26 cellular contexts compared by ENCODE assay signal in genomic region chr1:169128565-169128964, GRCh38. TPM values are rescaled to one million over a fixed set of nuclear protein-coding genes. Genes with fewer than 3 reads are reported as not detected.
DNase-seq lines count a peak whose midpoint lies in the region; ATAC-seq and TF ChIP-seq lines count a peak whose summit lies in the region.
"Had no signal": no experiment of that assay in that cellular context is flagged by ENCODE, and none has a peak within 500 bp of the region (broad histone marks: within the 10 kb centered on the region; RNA-seq: fewer than 3 reads in every experiment).

No MANE protein-coding gene starts in this region.

- ATAC-seq in activated T-cell treated with anti-CD3 and anti-CD28 coated beads, Interleukin-2, amount 50 U/mL, for 72 hours (replicated peaks in 1 of 2): peak; percentile 95 to 97
- ATAC-seq in T-helper 17 cell (no peak), gastroesophageal sphincter (no peak), HG02759 (IDR thresholded peaks at IDR 0.05; ENCODE audit: unreplicated experiment) (no peak)
- peak; percentile 39 for ATAC-seq in stimulated activated memory B cell treated with anti-CD40 and anti-IgM and Interleukin-4, amounts not matched to agents 10 μg/mL and 1 μg/mL and 100 μg/mL, for 72 hours
- ATAC-seq: left colon; natural killer cell treated with Interleukin-12 subunit alpha and Interleukin-12 subunit beta and Interleukin-15 and Interleukin-18, amount 100 ng/mL, for 72 hours had no signal

- DNase-seq in activated T-cell treated with anti-CD3 and anti-CD28 coated beads, Interleukin-2, amount 50 U/mL, for 72 hours: no peak
- DNase-seq in activated T-cell treated with anti-CD3 and anti-CD28 coated beads, Interleukin-2, amount 50 U/mL, for 48 hours: no peak
- DNase-seq in T-helper 17 cell (no peak), anterior cingulate cortex (lab: John Stamatoyannopoulos, UW) (no peak), LoVo (ENCODE audit: low spot score) (no peak)
- DNase-seq: ACHN; activated CD4-positive, alpha-beta T cell treated with anti-CD3 and anti-CD28 coated beads for 48 hours; CD4-positive, alpha-beta memory T cell; H7; hippocampal formation; left colon; mammary epithelial cell; NCI-H1092; NCI-H187 treated with DMSO at 0.1 percent for 48 hours; NCI-H2171; occipital lobe; SIG-M5; small intestine; stimulated activated CD4-positive, alpha-beta T cell treated with anti-CD3 and anti-CD28 coated beads, Interleukin-1b, Interleukin-23, amount 100 ng/mL, for 48 hours; T-helper 9 cell had no signal

- H3K27me3 ChIP-seq in gastroesophageal sphincter: no peaks in the 10 kb centered on the region
- H3K27me3 ChIP-seq: tibial nerve had no signal

- TF ChIP-seq CTCF in gastroesophageal sphincter (IDR thresholded peaks at IDR 0.05): no peak

- no peak for TF ChIP-seq EP300 in gastroesophageal sphincter (IDR thresholded peaks at IDR 0.05)

- peaks cover 0 to 5% of the 10 kb centered on the region in 2 donors for H3K36me3 Mint-ChIP-seq in activated T-cell treated with anti-CD3 and anti-CD28 coated beads, Interleukin-2, amount 50 U/mL, for 72 hours (ENCODE audit: insufficient read depth in 2 of 2)
- peaks cover 4% of the 10 kb centered on the region for H3K36me3 Mint-ChIP-seq in T-helper 17 cell (ENCODE audit: low read depth)
- peaks cover 15% of the 10 kb centered on the region for H3K36me3 Mint-ChIP-seq in stimulated activated memory B cell treated with anti-CD40 and anti-IgM and Interleukin-4, amounts not matched to agents 10 μg/mL and 1 μg/mL and 100 μg/mL, for 72 hours
- H3K36me3 Mint-ChIP-seq: natural killer cell treated with Interleukin-12 subunit alpha and Interleukin-12 subunit beta and Interleukin-15 and Interleukin-18, amount 100 ng/mL, for 72 hours had no signal

- no peak overlapping the region for H3K4me3 ChIP-seq in gastroesophageal sphincter
- H3K4me3 ChIP-seq: tibial nerve had no signal

- H3K9me3 ChIP-seq in T-helper 17 cell (ENCODE audit: control insufficient read depth, low read length, poor library complexity, severe bottlenecking): no peaks in the 10 kb centered on the region
- no peaks in the 10 kb centered on the region for H3K9me3 ChIP-seq in gastroesophageal sphincter
- H3K9me3 ChIP-seq: tibial nerve had no signal

- H3K27ac ChIP-seq in gastroesophageal sphincter: peak overlapping the region in 3 of 4 donors; percentile 36 to 58 (median 49)
- H3K27ac ChIP-seq: tibial nerve had no signal

- H3K4me1 Mint-ChIP-seq in activated T-cell treated with anti-CD3 and anti-CD28 coated beads, Interleukin-2, amount 50 U/mL, for 72 hours (ENCODE audit: low read depth): peaks cover 19% of the 10 kb centered on the region
- H3K4me1 Mint-ChIP-seq in T-helper 17 cell: no peaks in the 10 kb centered on the region
- H3K4me1 Mint-ChIP-seq in stimulated activated memory B cell treated with anti-CD40 and anti-IgM and Interleukin-4, amounts not matched to agents 10 μg/mL and 1 μg/mL and 100 μg/mL, for 72 hours: no peaks in the 10 kb centered on the region
- H3K4me1 Mint-ChIP-seq: B cell had no signal

- WGBS in gastroesophageal sphincter (ENCODE audit: low coverage in 1 of 2), 2 donors: 78 to 82% methylated on average over 2 of the region's 2 CpGs

- H3K9me3 Mint-ChIP-seq in activated T-cell treated with anti-CD3 and anti-CD28 coated beads, Interleukin-2, amount 50 U/mL, for 72 hours: no peaks in the 10 kb centered on the region
- H3K9me3 Mint-ChIP-seq in stimulated activated memory B cell treated with anti-CD40 and anti-IgM and Interleukin-4, amounts not matched to agents 10 μg/mL and 1 μg/mL and 100 μg/mL, for 72 hours: no peaks in the 10 kb centered on the region
- H3K9me3 Mint-ChIP-seq: CD4-positive, alpha-beta memory T cell; natural killer cell treated with Interleukin-12 subunit alpha and Interleukin-12 subunit beta and Interleukin-15 and Interleukin-18, amount 100 ng/mL, for 72 hours had no signal

- peaks cover 0 to 69% (median 11%) of the 10 kb centered on the region in 3 donors for H3K4me1 ChIP-seq in gastroesophageal sphincter
- H3K4me1 ChIP-seq: tibial nerve had no signal

- H3K27ac Mint-ChIP-seq in activated T-cell treated with anti-CD3 and anti-CD28 coated beads, Interleukin-2, amount 50 U/mL, for 72 hours: no peak overlapping the region
- peak overlapping the region; percentile 65 for H3K27ac Mint-ChIP-seq in T-helper 17 cell
- no peak overlapping the region for H3K27ac Mint-ChIP-seq in stimulated activated memory B cell treated with anti-CD40 and anti-IgM and Interleukin-4, amounts not matched to agents 10 μg/mL and 1 μg/mL and 100 μg/mL, for 72 hours
- H3K27ac Mint-ChIP-seq: B cell; CD4-positive, alpha-beta memory T cell; natural killer cell treated with Interleukin-12 subunit alpha and Interleukin-12 subunit beta and Interleukin-15 and Interleukin-18, amount 100 ng/mL, for 72 hours had no signal

- H3K4me3 Mint-ChIP-seq in activated T-cell treated with anti-CD3 and anti-CD28 coated beads, Interleukin-2, amount 50 U/mL, for 72 hours: no peak overlapping the region
- H3K4me3 Mint-ChIP-seq in T-helper 17 cell: no peak overlapping the region
- no peak overlapping the region for H3K4me3 Mint-ChIP-seq in stimulated activated memory B cell treated with anti-CD40 and anti-IgM and Interleukin-4, amounts not matched to agents 10 μg/mL and 1 μg/mL and 100 μg/mL, for 72 hours
- H3K4me3 Mint-ChIP-seq: B cell; CD4-positive, alpha-beta memory T cell; natural killer cell treated with Interleukin-12 subunit alpha and Interleukin-12 subunit beta and Interleukin-15 and Interleukin-18, amount 100 ng/mL, for 72 hours had no signal

- TF ChIP-seq POLR2A in gastroesophageal sphincter (IDR thresholded peaks at IDR 0.05): no peak

- peaks cover 0 to 48% of the 10 kb centered on the region in 2 donors for H3K36me3 ChIP-seq in gastroesophageal sphincter

- H3K27me3 Mint-ChIP-seq in activated T-cell treated with anti-CD3 and anti-CD28 coated beads, Interleukin-2, amount 50 U/mL, for 72 hours (ENCODE audit: low read depth): no peaks in the 10 kb centered on the region
- H3K27me3 Mint-ChIP-seq in T-helper 17 cell: no peaks in the 10 kb centered on the region
- no peaks in the 10 kb centered on the region for H3K27me3 Mint-ChIP-seq in stimulated activated memory B cell treated with anti-CD40 and anti-IgM and Interleukin-4, amounts not matched to agents 10 μg/mL and 1 μg/mL and 100 μg/mL, for 72 hours
- H3K27me3 Mint-ChIP-seq: CD4-positive, alpha-beta memory T cell had no signal

RNA-seq across cellular contexts. Expression of gene ATP1B1, which starts 22.1 kb away (rescaled TPM):
- total RNA-seq in activated T-cell treated with anti-CD3 and anti-CD28 coated beads, Interleukin-2, amount 50 U/mL, for 72 hours: 1 to 10 TPM; 3.3 to 8.1 TPM
- 1 to 10 TPM; 3.5 to 7.1 TPM for total RNA-seq in T-helper 17 cell
- 100 to 1,000 TPM in 2 of 4 donors, 10 to 100 TPM in 2; 94.8 to 137 (median 103) TPM for total RNA-seq in gastroesophageal sphincter

Comparison
In these comparisons a context has a peak if more than half of its experiments do, and no peak if none do; other contexts are left out.
1. ATAC-seq: peak in activated T-cell treated with anti-CD3 and anti-CD28 coated beads, Interleukin-2, amount 50 U/mL, for 72 hours (2 of 2) and stimulated activated memory B cell treated with anti-CD40 and anti-IgM and Interleukin-4, amounts not matched to agents 10 μg/mL and 1 μg/mL and 100 μg/mL, for 72 hours (single experiment); none in T-helper 17 cell (single experiment), gastroesophageal sphincter (single experiment) and HG02759 (single experiment).
2. RNA of gene ATP1B1, which starts 22.1 kb away (total RNA-seq): 94.8 to 137 TPM in gastroesophageal sphincter; 3.3 to 8.1 TPM in activated T-cell treated with anti-CD3 and anti-CD28 coated beads, Interleukin-2, amount 50 U/mL, for 72 hours and 3.5 to 7.1 TPM in T-helper 17 cell; every median in the first group is over 10 times any median in the second.